Comparison of ENCODE assay signal across 8 cellular contexts in the genomic region with DNA sequence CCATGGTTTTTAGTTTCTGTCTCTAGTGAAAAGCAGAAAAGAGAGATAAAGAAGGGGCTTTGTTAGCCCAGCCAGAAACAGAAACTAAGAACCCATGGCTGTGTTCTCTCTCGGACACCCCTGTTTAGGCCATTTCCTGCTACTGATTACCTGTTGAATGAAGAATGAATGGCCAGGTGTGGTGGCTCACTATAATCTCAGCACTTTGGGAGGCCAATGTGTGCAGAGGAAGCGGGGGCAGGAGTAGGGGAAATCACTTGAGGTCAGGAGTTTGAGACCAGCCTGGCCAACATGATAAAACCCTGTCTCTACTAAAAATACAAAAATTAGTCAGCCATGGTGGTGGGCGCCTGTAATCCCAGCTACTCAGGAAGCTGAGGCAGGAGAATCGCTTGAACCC.
DNase-seq lines count a peak whose midpoint lies in the region; ATAC-seq, FAIRE-seq and TF ChIP-seq lines count a peak whose summit lies in the region.
"Not testable (repeated sequence)": the region's sequence is repeated elsewhere in the genome, so short reads cannot be mapped to it uniquely, and the experiment has no call there.

No MANE protein-coding gene starts in this region.

- not testable (repeated sequence) for H3K36me3 ChIP-seq in MM.1S (replicated peaks; ENCODE audit: insufficient read depth, low read length); mammary epithelial cell (ENCODE audit: insufficient read depth, low read length)

- not testable (repeated sequence) for H3K9ac ChIP-seq in MM.1S (ENCODE audit: low read length); mammary epithelial cell (ENCODE audit: insufficient read depth, low read length)

- in situ Hi-C loops in mammary epithelial cell (cut with MboI; ENCODE audit: low sequenced_read_pairs in 2 of 2) = not testable (repeated sequence)

- 93% methylated on average over 4 of the region's 4 CpGs for WGBS in mammary epithelial cell (ENCODE audit: low coverage, missing lambda C conversion rate)

- BruUV-seq in mammary epithelial cell (replicated peaks; lab: Mats Ljungman, UMichigan) = not testable (repeated sequence)

- not testable (repeated sequence) for H3K36me3 Mint-ChIP-seq in stimulated activated effector memory CD8-positive, alpha-beta T cell treated with anti-CD3 and anti-CD28 coated beads, Interleukin-12 subunit alpha, Interleukin-12 subunit beta, amount 100 ng/mL, for 72 hours

- not testable (repeated sequence) for H3K4me2 ChIP-seq in MM.1S (ENCODE audit: low read depth, low read length); mammary epithelial cell (ENCODE audit: insufficient read depth, low read depth, low read length)

- H3K4me3 ChIP-seq in MM.1S (ENCODE audit: low read length); mammary epithelial cell (replicated peaks in 1 of 3; ENCODE audit: insufficient read depth in 1 of 3, low read depth in 2 of 3, low read length in 3 of 3): not testable (repeated sequence)

- not testable (repeated sequence) for TF ChIP-seq POLR2A in GM12891 (IDR thresholded peaks at IDR 0.05; ENCODE audit: low read depth, low read length)

- H2AFZ ChIP-seq in MM.1S (ENCODE audit: low read length) = not testable (repeated sequence)
- H2AFZ ChIP-seq in mammary epithelial cell (ENCODE audit: low read depth, low read length) = peak overlapping the region; percentile 52

- H3K79me2 ChIP-seq in MM.1S (ENCODE audit: low read length); mammary epithelial cell (ENCODE audit: insufficient read depth, low read length): not testable (repeated sequence)

- peak overlapping the region; percentile 31; the same call in 1 of the 2 replicates for H3K27ac ChIP-seq in MM.1S (ENCODE audit: low read length)
- H3K27ac ChIP-seq in mammary epithelial cell (ENCODE audit: insufficient read depth, low read depth, low read length) = not testable (repeated sequence)

- dilution Hi-C loops in mammary epithelial cell (cut with HindIII; ENCODE audit: low sequenced_read_pairs) = not testable (repeated sequence)

- not testable (repeated sequence) for H3K27ac Mint-ChIP-seq in stimulated activated effector memory CD8-positive, alpha-beta T cell treated with anti-CD3 and anti-CD28 coated beads, Interleukin-12 subunit alpha, Interleukin-12 subunit beta, amount 100 ng/mL, for 72 hours

- DNase-seq in GM12891 (ENCODE audit: insufficient read length, low spot score); mammary epithelial cell; stimulated activated effector memory CD8-positive, alpha-beta T cell treated with anti-CD3 and anti-CD28 coated beads, Interleukin-12 subunit alpha, Interleukin-12 subunit beta, amount 100 ng/mL, for 72 hours (ENCODE audit: low spot score in 2 of 2): not testable (repeated sequence)
- peak; percentile 65 for DNase-seq in MM.1S

- not testable (repeated sequence) for TF ChIP-seq CTCF in MM.1S (IDR thresholded peaks at IDR 0.05; ENCODE audit: low read length); mammary epithelial cell (conservative IDR thresholded peaks at IDR 0.05 in 1 of 2, IDR thresholded peaks at IDR 0.05 in 1 of 2; ENCODE audit: extremely low read depth in 1 of 2, insufficient read depth in 1 of 2, low read depth in 1 of 2, low read length in 2 of 2)

- H3F3A ChIP-seq in MM.1S (ENCODE audit: insufficient read depth, low read length) = not testable (repeated sequence)

- H4K20me1 ChIP-seq in MM.1S (ENCODE audit: insufficient read depth, low read length); mammary epithelial cell (ENCODE audit: insufficient read depth, low read length): not testable (repeated sequence)

- H3K4me3 Mint-ChIP-seq in stimulated activated effector memory CD8-positive, alpha-beta T cell treated with anti-CD3 and anti-CD28 coated beads, Interleukin-12 subunit alpha, Interleukin-12 subunit beta, amount 100 ng/mL, for 72 hours = not testable (repeated sequence)

- not testable (repeated sequence) for FAIRE-seq in GM12891 (lab: Jason Lieb, UNC)

- CTCF ChIA-PET in mammary epithelial cell (lab: Charles Lee; ENCODE audit: low non-redundant PET) = not testable (repeated sequence)

- intact Hi-C loops in mammary epithelial cell (cut with micrococcal nuclease) = not testable (repeated sequence)

- not testable (repeated sequence) for H3K9me3 ChIP-seq in MM.1S (replicated peaks; ENCODE audit: insufficient read depth, low read length); mammary epithelial cell (replicated peaks; ENCODE audit: insufficient read depth, low read length)

- peaks cover 12% of the 10 kb centered on the region for H3K4me1 Mint-ChIP-seq in stimulated activated effector memory CD8-positive, alpha-beta T cell treated with anti-CD3 and anti-CD28 coated beads, Interleukin-12 subunit alpha, Interleukin-12 subunit beta, amount 100 ng/mL, for 72 hours

- H3K9me3 Mint-ChIP-seq in stimulated activated effector memory CD8-positive, alpha-beta T cell treated with anti-CD3 and anti-CD28 coated beads, Interleukin-12 subunit alpha, Interleukin-12 subunit beta, amount 100 ng/mL, for 72 hours = not testable (repeated sequence)

- not testable (repeated sequence) for H3K27me3 ChIP-seq in MM.1S (replicated peaks; ENCODE audit: insufficient read depth, low read length); mammary epithelial cell (ENCODE audit: insufficient read depth, low read length)

- not testable (repeated sequence) for H3K9me2 ChIP-seq in MM.1S (replicated peaks; ENCODE audit: insufficient read depth, low read length)

- not testable (repeated sequence) for H3K4me1 ChIP-seq in MM.1S (ENCODE audit: low read length); mammary epithelial cell (ENCODE audit: insufficient read depth, low read length)

- peak; percentile 82 for ATAC-seq in GM19043 (IDR thresholded peaks at IDR 0.05; ENCODE audit: low read depth, unreplicated experiment)
- ATAC-seq in GM21717 (IDR thresholded peaks at IDR 0.05; ENCODE audit: unreplicated experiment) = peak; percentile 70
- peak; percentile 76 for ATAC-seq in HG02870 (IDR thresholded peaks at IDR 0.05; ENCODE audit: unreplicated experiment)
- peak; percentile 66 for ATAC-seq in HG03196 (IDR thresholded peaks at IDR 0.05; ENCODE audit: unreplicated experiment)
- peak; percentile 56 for ATAC-seq in stimulated activated effector memory CD8-positive, alpha-beta T cell treated with anti-CD3 and anti-CD28 coated beads, Interleukin-12 subunit alpha, Interleukin-12 subunit beta, amount 100 ng/mL, for 72 hours

TF ChIP-seq in GM12891, 5 proteins besides CTCF, POLR2A, EP300 and RAD21:
- 0 out of 2 replicates have a peak, but pooled peaks have one; percentile 10 for TF ChIP-seq SPI1 (IDR thresholded peaks at IDR 0.05; ENCODE audit: low read depth, low read length)
